In genomic region chr14:68695326-68695768, GRCh38 we compare ENCODE assay signal across 8 cellular contexts.
DNase-seq lines count a peak whose midpoint lies in the region; ATAC-seq and TF ChIP-seq lines count a peak whose summit lies in the region.

No MANE protein-coding gene starts in this region.

- H3K4me2 ChIP-seq in hepatocyte, result no peak overlapping the region

- no peaks in the 10 kb centered on the region for H3K36me3 Mint-ChIP-seq in natural killer cell treated with Interleukin-12 subunit alpha and Interleukin-12 subunit beta and Interleukin-15 and Interleukin-18, amount 100 ng/mL, for 72 hours

- no peaks in the 10 kb centered on the region for H3K9me2 ChIP-seq in hepatocyte (replicated peaks; ENCODE audit: insufficient read depth)

- no peak overlapping the region for H3K27ac ChIP-seq in hepatocyte

- H3K79me2 ChIP-seq in hepatocyte, result no peaks in the 10 kb centered on the region

- peaks cover 33 to 38% of the 10 kb centered on the region in 2 donors for H3K4me1 Mint-ChIP-seq in natural killer cell treated with Interleukin-12 subunit alpha and Interleukin-12 subunit beta and Interleukin-15 and Interleukin-18, amount 100 ng/mL, for 72 hours (ENCODE audit: low read depth in 2 of 2)

- no peaks in the 10 kb centered on the region for H3K36me3 ChIP-seq in hepatocyte (replicated peaks; ENCODE audit: insufficient read depth, low read depth)

- no peaks in the 10 kb centered on the region for H3K9me3 Mint-ChIP-seq in natural killer cell treated with Interleukin-12 subunit alpha and Interleukin-12 subunit beta and Interleukin-15 and Interleukin-18, amount 100 ng/mL, for 72 hours

- in situ Hi-C loops in astrocyte of the spinal cord (cut with HindIII; ENCODE audit: low sequenced_read_pairs), result no loop called here

- H2AFZ ChIP-seq in hepatocyte, result no peak overlapping the region

- H3K4me3 Mint-ChIP-seq in natural killer cell treated with Interleukin-12 subunit alpha and Interleukin-12 subunit beta and Interleukin-15 and Interleukin-18, amount 100 ng/mL, for 72 hours, result peak overlapping the region; percentile 72

- 87% methylated on average over 7 of the region's 7 CpGs for WGBS in hepatocyte (ENCODE audit: low lambda C conversion rate, missing lambda C conversion rate)

- peaks cover 0 to 7% of the 10 kb centered on the region in 2 donors for H3K27me3 Mint-ChIP-seq in natural killer cell treated with Interleukin-12 subunit alpha and Interleukin-12 subunit beta and Interleukin-15 and Interleukin-18, amount 100 ng/mL, for 72 hours

- no peaks in the 10 kb centered on the region for H3K9me3 ChIP-seq in hepatocyte (ENCODE audit: low read depth)

- no peaks in the 10 kb centered on the region for H3K4me1 ChIP-seq in hepatocyte (ENCODE audit: insufficient read depth)

- no peaks in the 10 kb centered on the region for H4K20me1 ChIP-seq in hepatocyte (ENCODE audit: insufficient read depth, poor library complexity, severe bottlenecking)

- H3K27me3 ChIP-seq in hepatocyte, result no peaks in the 10 kb centered on the region

- peak overlapping the region; percentile 73 for H3K27ac Mint-ChIP-seq in natural killer cell treated with Interleukin-12 subunit alpha and Interleukin-12 subunit beta and Interleukin-15 and Interleukin-18, amount 100 ng/mL, for 72 hours

- ATAC-seq in GM21526 (IDR thresholded peaks at IDR 0.05; ENCODE audit: low FRiP score, unreplicated experiment), result peak; percentile 74
- peak; percentile 98 for ATAC-seq in natural killer cell treated with Interleukin-12 subunit alpha and Interleukin-12 subunit beta and Interleukin-15 and Interleukin-18, amount 100 ng/mL, for 72 hours

- DNase-seq in GM12865 (ENCODE audit: low read depth) (peak; percentile 90), HS-27A (ENCODE audit: low read depth) (peak; percentile 96), astrocyte of the spinal cord (ENCODE audit: low read depth, low spot score) (peak; percentile 99), Kasumi-1 (lab: John Stamatoyannopoulos, UW) (no peak), hepatocyte (ENCODE audit: low spot score) (no peak), NCI-H2029 treated with DMSO at 0.1 percent for 48 hours (lab: John Stamatoyannopoulos, UW) (no peak)
- peak; percentile 90 for DNase-seq in natural killer cell treated with Interleukin-12 subunit alpha and Interleukin-12 subunit beta and Interleukin-15 and Interleukin-18, amount 100 ng/mL, for 72 hours (ENCODE audit: low spot score)

- H3K4me3 ChIP-seq in GM12865 (ENCODE audit: low read depth, low read length) (no peak overlapping the region), astrocyte of the spinal cord (ENCODE audit: low read depth, low read length) (no peak overlapping the region), hepatocyte (no peak overlapping the region)

- no peak for TF ChIP-seq CTCF in GM12865 (IDR thresholded peaks at IDR 0.05; ENCODE audit: insufficient read depth, low read depth, low read length, missing control alignments)
- TF ChIP-seq CTCF in astrocyte of the spinal cord (IDR thresholded peaks at IDR 0.05; ENCODE audit: low read depth, low read length), result no peak
- TF ChIP-seq CTCF in hepatocyte (IDR thresholded peaks at IDR 0.05; ENCODE audit: poor library complexity), result no peak

Comparison
In these comparisons a context has a peak if more than half of its experiments do, and no peak if none do; other contexts are left out.
1. DNase-seq: peak in GM12865 (single experiment), HS-27A (single experiment), astrocyte of the spinal cord (single experiment) and natural killer cell treated with Interleukin-12 subunit alpha and Interleukin-12 subunit beta and Interleukin-15 and Interleukin-18, amount 100 ng/mL, for 72 hours (single experiment); none in Kasumi-1 (0 of 2), hepatocyte (single experiment) and NCI-H2029 treated with DMSO at 0.1 percent for 48 hours (single experiment).